ENCODE assay signal across 13 cellular contexts in the genomic region with DNA sequence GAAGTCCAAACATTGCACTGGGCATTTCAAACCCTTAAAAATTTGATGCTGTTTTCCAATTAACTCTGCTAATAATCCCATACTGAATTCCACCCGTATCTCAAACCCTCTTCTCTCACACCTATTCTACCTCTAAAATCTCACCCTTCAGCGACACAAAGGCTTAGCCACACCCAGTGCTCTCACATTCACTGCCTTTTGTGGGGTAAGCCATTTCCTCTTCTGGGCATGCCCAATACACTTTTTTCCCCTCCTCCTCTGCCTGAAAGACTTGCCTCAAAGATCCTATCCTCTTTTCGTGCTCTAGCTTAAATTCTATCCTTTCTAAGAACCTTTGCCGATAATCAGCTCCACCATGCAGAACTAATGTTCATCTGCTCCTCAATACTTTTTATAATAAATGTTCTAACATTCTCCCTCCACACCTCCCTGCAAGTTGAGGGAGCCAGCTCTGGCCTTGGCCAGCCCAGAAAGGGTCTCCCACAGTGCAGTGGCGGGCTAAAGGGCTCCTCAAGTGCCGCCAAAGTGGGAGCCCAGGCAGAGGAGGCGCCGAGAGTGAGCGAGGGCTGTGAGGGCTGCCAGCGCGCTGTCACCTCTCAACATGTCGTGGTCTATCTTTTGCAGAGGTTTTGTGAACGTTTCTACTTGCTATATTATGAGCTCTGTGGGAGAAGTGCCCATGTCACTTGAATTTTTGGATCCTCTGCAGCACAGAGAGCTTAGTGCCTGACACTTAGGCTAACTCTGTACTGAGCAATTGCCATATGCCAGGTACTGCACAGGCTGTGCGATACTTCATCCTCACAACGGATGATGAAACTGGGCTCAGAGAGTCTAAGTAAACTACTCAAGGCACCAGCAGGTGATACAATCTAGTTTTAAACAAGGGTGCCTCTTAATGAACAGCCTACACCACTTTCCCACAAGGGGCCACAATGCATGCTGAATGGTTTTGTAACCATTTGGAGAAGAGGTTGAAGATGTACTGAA.
DNase-seq lines count a peak whose midpoint lies in the region; ATAC-seq lines count a peak whose summit lies in the region.
"Had no signal": no experiment of that assay in that cellular context is flagged by ENCODE, and none has a peak within 500 bp of the region (broad histone marks: within the 10 kb centered on the region; RNA-seq: fewer than 3 reads in every experiment).

No MANE protein-coding gene starts in this region.

- peaks cover 29% of the 10 kb centered on the region for H3K4me1 Mint-ChIP-seq in dendritic cell treated with granulocyte-macrophage colony-stimulating factor and Interleukin-4, amounts not matched to agents 40 ng/mL and 50 ng/mL, for 4 days (ENCODE audit: low read depth)
- H3K4me1 Mint-ChIP-seq: neural crest cell had no signal

- H3K36me3 Mint-ChIP-seq in dendritic cell treated with granulocyte-macrophage colony-stimulating factor and Interleukin-4, amounts not matched to agents 40 ng/mL and 50 ng/mL, for 4 days (ENCODE audit: low read depth) = no peaks in the 10 kb centered on the region

- no peak overlapping the region for H3K4me3 Mint-ChIP-seq in dendritic cell treated with granulocyte-macrophage colony-stimulating factor and Interleukin-4, amounts not matched to agents 40 ng/mL and 50 ng/mL, for 4 days
- H3K4me3 Mint-ChIP-seq: neural crest cell had no signal

- DNase-seq in stimulated activated CD4-positive, alpha-beta T cell treated with anti-CD3 and anti-CD28 coated beads, Interleukin-2, amount 100 ng/mL, for 4 hours (ENCODE audit: low read depth) = peak; percentile 31
- DNase-seq in stimulated activated CD4-positive, alpha-beta T cell treated with anti-CD3 and anti-CD28 coated beads, Interleukin-2, amount 100 ng/mL, for 48 hours = no peak
- DNase-seq in NOMO-1 treated with DMSO at 0.1 percent for 48 hours (lab: John Stamatoyannopoulos, UW; ENCODE audit: unreplicated experiment) (peak; percentile 47), Ammon's horn (ENCODE audit: low spot score) (no peak), AG08396 (ENCODE audit: low spot score) (no peak), ecto neural progenitor cell (ENCODE audit: low spot score) (no peak)
- DNase-seq: NCI-H146; SJCRH30; stimulated activated CD4-positive, alpha-beta T cell treated with anti-CD3 and anti-CD28 coated beads, Interleukin-15, amount 100 ng/mL, for 24 hours; stimulated activated naive CD4-positive, alpha-beta T cell treated with Interleukin-2 at 50 U/mL for 16 hours had no signal

- no peak for ATAC-seq in GM18868 (IDR thresholded peaks at IDR 0.05; ENCODE audit: unreplicated experiment)

- H3K9me3 Mint-ChIP-seq in dendritic cell treated with granulocyte-macrophage colony-stimulating factor and Interleukin-4, amounts not matched to agents 40 ng/mL and 50 ng/mL, for 4 days = peaks cover 24% of the 10 kb centered on the region

- intact Hi-C loops in dendritic cell treated with granulocyte-macrophage colony-stimulating factor and Interleukin-4, amounts not matched to agents 40 ng/mL and 50 ng/mL, for 4 days (cut with micrococcal nuclease) = no loop called here

- H3K27me3 Mint-ChIP-seq in dendritic cell treated with granulocyte-macrophage colony-stimulating factor and Interleukin-4, amounts not matched to agents 40 ng/mL and 50 ng/mL, for 4 days = no peaks in the 10 kb centered on the region

- peak overlapping the region; percentile 1 for H3K27ac Mint-ChIP-seq in dendritic cell treated with granulocyte-macrophage colony-stimulating factor and Interleukin-4, amounts not matched to agents 40 ng/mL and 50 ng/mL, for 4 days

Comparison
In these comparisons a context has a peak if more than half of its experiments do, and no peak if none do; other contexts are left out.
1. DNase-seq: peak in stimulated activated CD4-positive, alpha-beta T cell treated with anti-CD3 and anti-CD28 coated beads, Interleukin-2, amount 100 ng/mL, for 4 hours (single experiment) and NOMO-1 treated with DMSO at 0.1 percent for 48 hours (single experiment); none in stimulated activated CD4-positive, alpha-beta T cell treated with anti-CD3 and anti-CD28 coated beads, Interleukin-2, amount 100 ng/mL, for 48 hours (0 of 2), Ammon's horn (single experiment), AG08396 (single experiment) and ecto neural progenitor cell (single experiment).